In the genomic region with DNA sequence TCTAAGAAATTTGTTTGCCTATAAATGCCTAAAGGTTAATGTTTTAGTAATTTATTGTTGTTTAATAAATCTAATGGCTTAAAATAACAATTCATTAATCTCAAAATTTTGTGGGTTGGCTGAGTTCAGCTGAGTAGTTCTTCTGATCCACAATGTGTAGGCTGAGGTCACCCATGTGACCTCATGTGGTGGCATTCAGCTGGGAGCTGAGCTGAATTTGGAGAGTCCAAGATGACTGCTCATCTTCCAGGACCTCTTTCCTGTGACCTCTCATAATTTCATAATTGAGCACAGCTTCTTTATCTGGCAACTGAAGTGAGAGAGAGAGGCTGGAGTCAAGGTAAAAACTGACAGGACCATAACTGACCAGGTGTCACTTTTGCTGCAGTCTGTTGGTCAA, we compare ENCODE assay signal across 29 cellular contexts.
"Had no signal": no experiment of that assay in that cellular context is flagged by ENCODE, and none has a peak within 500 bp of the region (broad histone marks: within the 10 kb centered on the region; RNA-seq: fewer than 3 reads in every experiment).

No MANE protein-coding gene starts in this region.

- H3K36me3 ChIP-seq: adrenal gland, breast epithelium, WERI-Rb-1 had no signal

- DNase-seq: activated CD4-positive, alpha-beta memory T cell treated with anti-CD3 and anti-CD28 coated beads, Interleukin-2, amount 10 ng/mL, durations not matched to agents 7 days and 5 days; activated CD4-positive, alpha-beta T cell treated with anti-CD3 and anti-CD28 coated beads, Interleukin-2, amount 50 U/mL, for 1 hour; activated CD8-positive, alpha-beta memory T cell treated with anti-CD3 and anti-CD28 coated beads, Interleukin-2, amount 50 U/mL, for 4 hours; activated naive CD4-positive, alpha-beta T cell treated with anti-CD3 and anti-CD28 coated beads, Interleukin-2, amount 50 U/mL, for 16 hours; activated naive CD8-positive, alpha-beta T cell treated with anti-CD3 and anti-CD28 coated beads, Interleukin-2, amount 10 ng/mL, durations not matched to agents 7 days and 5 days; activated T-cell treated with anti-CD3 and anti-CD28 coated beads, Interleukin-2, amount 50 U/mL, for 1 hour; adrenal gland; anterior cingulate cortex; caudate nucleus; Kasumi-1; MV-4-11; NCI-H1092 treated with DMSO at 0.1 percent for 48 hours; NCI-H1417 treated with DMSO at 0.1 percent for 48 hours; NCI-H1694; NCI-H2029; NCI-H2107; NCI-H345; NCI-H510A; NCI-H69; NK-92 treated with Interleukin-12 subunit alpha and Interleukin-12 subunit beta, amount 100 ng/mL, for 24 hours; OCI-M1; RPMI8226; T-cell; T-helper 2 cell; WERI-Rb-1 had no signal

- H3K27ac ChIP-seq: adrenal gland, breast epithelium, SK-N-MC, WERI-Rb-1 had no signal

- H3K4me3 ChIP-seq: adrenal gland, breast epithelium, SK-N-MC had no signal

- H3K27me3 ChIP-seq: adrenal gland, breast epithelium had no signal

- ATAC-seq: Panc1, Right ventricle myocardium inferior, T-cell had no signal

- H3K9me3 ChIP-seq: adrenal gland, breast epithelium had no signal

- H3K4me1 ChIP-seq: adrenal gland, breast epithelium had no signal
